In genomic region chr20:63741676-63742380, GRCh38 we compare ENCODE assay signal across 7 cellular contexts. TPM values are rescaled to one million over a fixed set of nuclear protein-coding genes. Genes with fewer than 3 reads are reported as not detected.
DNase-seq lines count a peak whose midpoint lies in the region; ATAC-seq and TF ChIP-seq lines count a peak whose summit lies in the region.
"Had no signal": no experiment of that assay in that cellular context is flagged by ENCODE, and none has a peak within 500 bp of the region (broad histone marks: within the 10 kb centered on the region; RNA-seq: fewer than 3 reads in every experiment).

No MANE protein-coding gene starts in this region.

- POLR2A ChIA-PET in CD8-positive, alpha-beta memory T cell (lab: Charles Lee): interaction anchor here (0.6 to 1.7 kb wide), 6 partner anchors 9 to 40 kb away, joined by 4 to 16 read pairs (median 5); partner anchors contain the start of genes ARFRP1 and ZGPAT

- H3K36me3 Mint-ChIP-seq in CD8-positive, alpha-beta memory T cell: peaks cover 0 to 13% (median 0%) of the 10 kb centered on the region in 3 donors
- H3K36me3 Mint-ChIP-seq in natural killer cell treated with Interleukin-12 subunit alpha and Interleukin-12 subunit beta and Interleukin-15 and Interleukin-18, amount 100 ng/mL, for 72 hours: no peaks in the 10 kb centered on the region

- TF ChIP-seq CTCF in astrocyte of the spinal cord (IDR thresholded peaks at IDR 0.05; ENCODE audit: low read depth, low read length): no peak

- peaks cover 18% of the 10 kb centered on the region for H3K4me1 ChIP-seq in CD8-positive, alpha-beta memory T cell (ENCODE audit: insufficient read depth, low read length)

- no peaks in the 10 kb centered on the region for H3K27me3 ChIP-seq in CD8-positive, alpha-beta memory T cell (ENCODE audit: insufficient read depth, low read length, poor library complexity, severe bottlenecking)

- in situ Hi-C loops in astrocyte of the spinal cord (cut with HindIII; ENCODE audit: low sequenced_read_pairs): no loop called here

- CTCF ChIA-PET in CD8-positive, alpha-beta memory T cell (lab: Charles Lee): interaction anchor here (1.3 to 2.4 kb wide), 4 partner anchors 9 to 41 kb away, joined by 3 to 21 read pairs (median 7); partner anchors contain the start of genes ARFRP1 and ZGPAT

- peak overlapping the region in 5 of 7 donors; percentile 41 to 71 (median 56) for H3K4me3 Mint-ChIP-seq in CD8-positive, alpha-beta memory T cell
- H3K4me3 Mint-ChIP-seq in natural killer cell treated with Interleukin-12 subunit alpha and Interleukin-12 subunit beta and Interleukin-15 and Interleukin-18, amount 100 ng/mL, for 72 hours: peak overlapping the region; percentile 20

- peaks cover 0 to 9% (median 0%) of the 10 kb centered on the region in 3 donors for H3K4me1 Mint-ChIP-seq in CD8-positive, alpha-beta memory T cell
- peaks cover 0 to 4% of the 10 kb centered on the region in 2 donors for H3K4me1 Mint-ChIP-seq in natural killer cell treated with Interleukin-12 subunit alpha and Interleukin-12 subunit beta and Interleukin-15 and Interleukin-18, amount 100 ng/mL, for 72 hours (ENCODE audit: low read depth in 2 of 2)

- H3K4me3 ChIP-seq in CD8-positive, alpha-beta memory T cell (ENCODE audit: low read length): no peak overlapping the region
- peak overlapping the region; percentile 69 for H3K4me3 ChIP-seq in astrocyte of the spinal cord (ENCODE audit: low read depth, low read length)

- no peak for ATAC-seq in natural killer cell treated with Interleukin-12 subunit alpha and Interleukin-12 subunit beta and Interleukin-15 and Interleukin-18, amount 100 ng/mL, for 72 hours

- no peaks in the 10 kb centered on the region for H3K9me3 ChIP-seq in CD8-positive, alpha-beta memory T cell (ENCODE audit: low read length)

- no peak for DNase-seq in CD8-positive, alpha-beta memory T cell
- no peak for DNase-seq in astrocyte of the spinal cord (ENCODE audit: low read depth, low spot score)
- DNase-seq in natural killer cell treated with Interleukin-12 subunit alpha and Interleukin-12 subunit beta and Interleukin-15 and Interleukin-18, amount 100 ng/mL, for 72 hours (ENCODE audit: low spot score): no peak
- DNase-seq in mucosa of gallbladder (ENCODE audit: low spot score): no peak
- no peak for DNase-seq in DMS153 (lab: John Stamatoyannopoulos, UW)
- DNase-seq in amygdala (lab: John Stamatoyannopoulos, UW): no peak
- DNase-seq: Karpas-422 had no signal

- H3K27ac Mint-ChIP-seq in CD8-positive, alpha-beta memory T cell: peak overlapping the region in 2 of 8 donors; percentile 33 to 89
- H3K27ac Mint-ChIP-seq in natural killer cell treated with Interleukin-12 subunit alpha and Interleukin-12 subunit beta and Interleukin-15 and Interleukin-18, amount 100 ng/mL, for 72 hours: no peak overlapping the region

- H3K27ac ChIP-seq in CD8-positive, alpha-beta memory T cell (ENCODE audit: low read depth, low read length): no peak overlapping the region

- no peaks in the 10 kb centered on the region for H3K9me3 Mint-ChIP-seq in CD8-positive, alpha-beta memory T cell
- no peaks in the 10 kb centered on the region for H3K9me3 Mint-ChIP-seq in natural killer cell treated with Interleukin-12 subunit alpha and Interleukin-12 subunit beta and Interleukin-15 and Interleukin-18, amount 100 ng/mL, for 72 hours

- no peaks in the 10 kb centered on the region for H3K27me3 Mint-ChIP-seq in CD8-positive, alpha-beta memory T cell
- no peaks in the 10 kb centered on the region for H3K27me3 Mint-ChIP-seq in natural killer cell treated with Interleukin-12 subunit alpha and Interleukin-12 subunit beta and Interleukin-15 and Interleukin-18, amount 100 ng/mL, for 72 hours

- H3K36me3 ChIP-seq in CD8-positive, alpha-beta memory T cell (ENCODE audit: insufficient read depth, low read length): peaks cover 11% of the 10 kb centered on the region

RNA-seq across cellular contexts. Expression of gene SLC2A4RG, which starts 2.3 kb away (rescaled TPM):
- total RNA-seq in CD8-positive, alpha-beta memory T cell: 10 to 100 TPM; 37.5 to 40.6 TPM
- 7.8 TPM for polyA plus RNA-seq in CD8-positive, alpha-beta memory T cell
- total RNA-seq in natural killer cell treated with Interleukin-12 subunit alpha and Interleukin-12 subunit beta and Interleukin-15 and Interleukin-18, amount 100 ng/mL, for 72 hours: 10 to 100 TPM; 21.0 to 31.1 TPM
- total RNA-seq in mucosa of gallbladder: 93.6 TPM

RNA-seq across cellular contexts. Expression of gene LIME1, which starts 5.4 kb away (rescaled TPM):
- total RNA-seq in CD8-positive, alpha-beta memory T cell: 10 to 100 TPM; 18.4 to 19.6 TPM
- 366 TPM for polyA plus RNA-seq in CD8-positive, alpha-beta memory T cell
- total RNA-seq in natural killer cell treated with Interleukin-12 subunit alpha and Interleukin-12 subunit beta and Interleukin-15 and Interleukin-18, amount 100 ng/mL, for 72 hours: 10 to 100 TPM in 1 of 2 donors, 1 to 10 TPM in 1; 9.3 to 15.7 TPM
- total RNA-seq in mucosa of gallbladder: 14.8 TPM

RNA-seq across cellular contexts. Expression of gene ZGPAT, which starts 34.0 kb away (rescaled TPM):
- 10 to 100 TPM; 29.7 to 29.9 TPM for total RNA-seq in CD8-positive, alpha-beta memory T cell
- 77.5 TPM for polyA plus RNA-seq in CD8-positive, alpha-beta memory T cell
- total RNA-seq in natural killer cell treated with Interleukin-12 subunit alpha and Interleukin-12 subunit beta and Interleukin-15 and Interleukin-18, amount 100 ng/mL, for 72 hours: 10 to 100 TPM; 40.8 to 53.0 TPM
- total RNA-seq in mucosa of gallbladder: 34.7 TPM

RNA-seq across cellular contexts. Expression of gene ARFRP1, which starts 34.1 kb away (rescaled TPM):
- 10 to 100 TPM; 63.7 to 72.8 TPM for total RNA-seq in CD8-positive, alpha-beta memory T cell
- polyA plus RNA-seq in CD8-positive, alpha-beta memory T cell: 73.9 TPM
- 10 to 100 TPM; 52.4 to 87.0 TPM for total RNA-seq in natural killer cell treated with Interleukin-12 subunit alpha and Interleukin-12 subunit beta and Interleukin-15 and Interleukin-18, amount 100 ng/mL, for 72 hours
- 52.2 TPM for total RNA-seq in mucosa of gallbladder

RNA-seq across cellular contexts. Expression of gene TNFRSF6B, which starts 45.4 kb away (rescaled TPM):
- total RNA-seq in CD8-positive, alpha-beta memory T cell: not detected
- polyA plus RNA-seq in CD8-positive, alpha-beta memory T cell: 0.22 TPM
- not detected for total RNA-seq in natural killer cell treated with Interleukin-12 subunit alpha and Interleukin-12 subunit beta and Interleukin-15 and Interleukin-18, amount 100 ng/mL, for 72 hours
- 3.2 TPM for total RNA-seq in mucosa of gallbladder
